In the genomic region with DNA sequence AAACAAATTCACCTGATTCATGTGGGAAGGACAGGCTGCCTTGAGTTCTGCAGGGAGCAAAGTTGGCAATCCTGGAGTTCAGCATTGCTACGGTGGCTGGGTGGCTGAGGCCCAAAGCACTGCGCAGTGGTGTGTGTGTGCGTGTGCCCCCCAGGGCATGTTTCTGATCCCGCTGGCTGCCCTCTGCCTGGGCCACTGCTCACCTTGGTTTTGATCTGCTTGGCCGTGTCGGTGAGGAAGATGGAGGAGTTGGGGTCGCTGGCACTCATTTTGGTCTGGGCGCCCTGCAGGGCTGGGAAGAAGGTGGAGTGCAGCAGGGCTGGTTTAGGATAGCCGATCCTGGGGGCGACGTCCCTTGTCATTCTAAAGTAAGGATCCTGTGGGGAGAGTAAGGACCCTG, we compare ENCODE assay signal across 12 cellular contexts. TPM values are rescaled to one million over a fixed set of nuclear protein-coding genes. Genes with fewer than 3 reads are reported as not detected.
DNase-seq lines count a peak whose midpoint lies in the region; ATAC-seq, FAIRE-seq and TF ChIP-seq lines count a peak whose summit lies in the region.
"Had no signal": no experiment of that assay in that cellular context is flagged by ENCODE, and none has a peak within 500 bp of the region (broad histone marks: within the 10 kb centered on the region; RNA-seq: fewer than 3 reads in every experiment).

No MANE protein-coding gene starts in this region.

- ATAC-seq in left ventricle myocardium superior, result no peak

- FAIRE-seq in D721Med (lab: Jason Lieb, UNC), result no peak

- peaks cover 21% of the 10 kb centered on the region for H3K4me1 Mint-ChIP-seq in nephron progenitor cell

- H3K36me3 Mint-ChIP-seq in nephron progenitor cell (ENCODE audit: low read depth), result peaks cover 64% of the 10 kb centered on the region

- TF ChIP-seq POLR2A in transverse colon (IDR thresholded peaks at IDR 0.05), result no peak

- H3K9me3 ChIP-seq in left ventricle myocardium inferior (replicated peaks) (no peaks in the 10 kb centered on the region), transverse colon (no peaks in the 10 kb centered on the region)
- H3K9me3 ChIP-seq: BE2C had no signal

- TF ChIP-seq CTCF in left ventricle myocardium inferior (IDR thresholded peaks at IDR 0.05; ENCODE audit: borderline replicate concordance) (no peak), nephron progenitor cell (IDR thresholded peaks at IDR 0.05) (no peak), transverse colon (IDR thresholded peaks at IDR 0.05) (no peak), D721Med (IDR thresholded peaks at IDR 0.05; ENCODE audit: insufficient read depth, missing control alignments) (no peak)

- no peak for TF ChIP-seq EP300 in transverse colon (IDR thresholded peaks at IDR 0.05; ENCODE audit: low read depth)

- no peak overlapping the region for H3K4me3 ChIP-seq in left ventricle myocardium inferior
- no peak overlapping the region for H3K4me3 ChIP-seq in transverse colon

- H3K4me3 Mint-ChIP-seq in nephron progenitor cell, result no peak overlapping the region

- H3K36me3 ChIP-seq in left ventricle myocardium inferior, result peaks cover 59% of the 10 kb centered on the region
- peaks cover 0 to 16% (median 7%) of the 10 kb centered on the region in 4 donors for H3K36me3 ChIP-seq in transverse colon

- DNase-seq in left ventricle myocardium inferior, result no peak
- no peak for DNase-seq in left ventricle myocardium superior
- no peak for DNase-seq in caudate nucleus (lab: John Stamatoyannopoulos, UW)
- no peak for DNase-seq in nephron progenitor cell
- DNase-seq in transverse colon, result no peak
- DNase-seq in stimulated activated CD4-positive, alpha-beta T cell treated with anti-CD3 and anti-CD28 coated beads, Interleukin-4, amount 100 ng/mL, for 1 hour, result no peak
- no peak for DNase-seq in D721Med (ENCODE audit: insufficient read length, low spot score)
- DNase-seq in dedifferentiated amniotic fluid mesenchymal stem cell (ENCODE audit: extremely low spot score), result no peak
- DNase-seq: BE2C; NCI-H2107; stimulated activated CD4-positive, alpha-beta T cell treated with anti-CD3 and anti-CD28 coated beads, Interleukin-15, amount 100 ng/mL, for 24 hours; stimulated activated naive CD4-positive, alpha-beta T cell had no signal

- 67 to 93% methylated on average over 1 to 11 of the region's 11 CpGs for WGBS in transverse colon (ENCODE audit: low coverage in 1 of 2), 2 donors

- H3K27me3 ChIP-seq in left ventricle myocardium inferior (ENCODE audit: low read depth), result no peaks in the 10 kb centered on the region
- H3K27me3 ChIP-seq in transverse colon, result no peaks in the 10 kb centered on the region
- H3K27me3 ChIP-seq: BE2C had no signal

- intact Hi-C loops in left ventricle myocardium inferior (cut with micrococcal nuclease) (no loop called here), left ventricle myocardium superior (cut with micrococcal nuclease) (no loop called here), transverse colon (cut with DNase I; ENCODE audit: low total_unique reads) (no loop called here)

- H3K27me3 Mint-ChIP-seq in nephron progenitor cell (ENCODE audit: low read depth, poor library complexity), result peaks cover 5% of the 10 kb centered on the region

- peak overlapping the region; percentile 89 for H3K27ac Mint-ChIP-seq in nephron progenitor cell

- peak overlapping the region; percentile 71 for H3K27ac ChIP-seq in left ventricle myocardium inferior (replicated peaks)
- peak overlapping the region; percentile 81 for H3K27ac ChIP-seq in caudate nucleus (ENCODE audit: low read depth, low read length)
- H3K27ac ChIP-seq in transverse colon, result peak overlapping the region; percentile 56 to 78 (median 74)

- H3K4me1 ChIP-seq in left ventricle myocardium inferior, result peaks cover 26% of the 10 kb centered on the region
- H3K4me1 ChIP-seq in transverse colon, result peaks cover 0 to 22% (median 12%) of the 10 kb centered on the region in 4 donors

- in situ Hi-C loops in transverse colon (cut with MboI; ENCODE audit: low pct_ligation_motif_present in 1 of 4, low pct_unique_long_range_greater_than_20kb in 1 of 4, low sequenced_read_pairs in 3 of 4), result no loop called here

- H3K9me3 Mint-ChIP-seq in nephron progenitor cell, result peaks cover 4% of the 10 kb centered on the region

RNA-seq across cellular contexts. Expression of a gene that starts 19.1 kb away (rescaled TPM):
- total RNA-seq in left ventricle myocardium inferior (not detected), left ventricle myocardium superior (not detected), transverse colon (under 1 TPM in 2 of 4 donors, not detected in 2; 0.27 to 0.32 TPM)

RNA-seq across cellular contexts. Expression of a gene that starts 34.1 kb away (rescaled TPM):
- total RNA-seq in left ventricle myocardium inferior, result 5.4 TPM
- total RNA-seq in left ventricle myocardium superior, result 4.5 TPM
- total RNA-seq in transverse colon, result 10 to 100 TPM in 3 of 4 donors, 1 to 10 TPM in 1; 3.4 to 11.2 (median 10.7) TPM

RNA-seq across cellular contexts. Expression of a gene that starts 36.0 kb away (rescaled TPM):
- total RNA-seq in left ventricle myocardium inferior (24.5 TPM), left ventricle myocardium superior (16.5 TPM), transverse colon (10 to 100 TPM; 16.8 to 62.7 (median 19.7) TPM)
